ENCODE assay signal across 2 cellular contexts in the genomic region with DNA sequence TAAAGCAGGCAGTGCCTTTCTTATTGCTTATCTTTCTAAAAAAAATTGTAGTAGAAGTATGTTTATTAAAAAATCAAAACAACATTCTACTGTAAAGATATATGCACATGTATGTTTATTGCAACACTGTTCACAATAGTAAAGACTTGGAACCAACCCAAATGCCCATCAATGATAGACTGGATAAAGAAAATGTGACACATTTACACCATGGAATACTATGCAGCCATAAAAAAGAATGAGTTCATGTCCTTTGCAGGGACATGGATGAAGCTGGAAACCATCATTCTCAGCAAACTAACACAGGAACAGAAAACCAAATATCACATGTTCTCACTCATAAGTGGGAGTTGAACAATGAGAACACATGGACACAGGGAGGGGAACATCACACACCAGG. TPM values are rescaled to one million over a fixed set of nuclear protein-coding genes. Genes with fewer than 3 reads are reported as not detected.
"Had no signal": no experiment of that assay in that cellular context is flagged by ENCODE, and none has a peak within 500 bp of the region (broad histone marks: within the 10 kb centered on the region; RNA-seq: fewer than 3 reads in every experiment).

No MANE protein-coding gene starts in this region.

RNA-seq across cellular contexts. Expression of a gene that starts 39.7 kb away (rescaled TPM):
- total RNA-seq: left lobe of liver, left ventricle myocardium superior had no signal
